In genomic region chr4:71913275-71913674, GRCh38 we compare ENCODE assay signal across 24 cellular contexts.
"Had no signal": no experiment of that assay in that cellular context is flagged by ENCODE, and none has a peak within 500 bp of the region (broad histone marks: within the 10 kb centered on the region; RNA-seq: fewer than 3 reads in every experiment).

No MANE protein-coding gene starts in this region.

- H3K27me3 ChIP-seq: stomach, suprapubic skin, testis, thyroid gland, tibial artery, tibial nerve, transverse colon, upper lobe of left lung, upper lobe of right lung, uterus, vagina had no signal

- H3K9me3 ChIP-seq: stomach, suprapubic skin, testis, thoracic aorta, thyroid gland, tibial artery, transverse colon, upper lobe of left lung, upper lobe of right lung, uterus, vagina had no signal

- H3K27ac ChIP-seq: stomach, suprapubic skin, testis, thoracic aorta, thyroid gland, tibial artery, tibial nerve, transverse colon, upper lobe of left lung, upper lobe of right lung, uterus, vagina had no signal

- DNase-seq: stimulated activated CD4-positive, alpha-beta T cell treated with anti-CD3 and anti-CD28 coated beads, Interleukin-2, amount 100 ng/mL, for 48 hours; stimulated activated CD4-positive, alpha-beta T cell treated with anti-CD3 and anti-CD28 coated beads, Interleukin-4, amount 100 ng/mL, for 1 hour; stimulated activated CD4-positive, alpha-beta T cell treated with anti-CD3 and anti-CD28 coated beads, Interleukin-4, amount 100 ng/mL, for 24 hours; stimulated activated CD4-positive, alpha-beta T cell treated with anti-CD3 and anti-CD28 coated beads, Interleukin-4, amount 100 ng/mL, for 4 hours; stimulated activated CD8-positive, alpha-beta memory T cell treated with anti-CD3 and anti-CD28 coated beads, Interleukin-4, amount 100 ng/mL, for 48 hours; stimulated activated naive B cell treated with anti-CD40 and anti-IgM and Interleukin-4, amounts not matched to agents 10 μg/mL and 1 μg/mL and 100 μg/mL, for 72 hours; stimulated activated naive CD4-positive, alpha-beta T cell; stimulated activated naive CD4-positive, alpha-beta T cell treated with Interleukin-2 at 50 U/mL for 16 hours; stimulated activated naive CD8-positive, alpha-beta T cell treated with anti-CD3 and anti-CD28 coated beads, Interleukin-15, amount 100 ng/mL, for 72 hours; stimulated activated naive CD8-positive, alpha-beta T cell treated with anti-CD3 and anti-CD28 coated beads, Interleukin-15, Interleukin-2, amounts not matched to agents 100 U/mL and 50 U/mL, for 24 hours; stomach; substantia nigra; testis; thyroid gland; tibial artery; transverse colon; trophoblast cell; upper lobe of left lung; upper lobe of right lung; uterus had no signal

- H3K4me3 ChIP-seq: stomach, suprapubic skin, testis, thoracic aorta, thyroid gland, tibial artery, tibial nerve, transverse colon, upper lobe of left lung, upper lobe of right lung, uterus, vagina had no signal

- H3K36me3 ChIP-seq: stomach, suprapubic skin, thoracic aorta, thyroid gland, tibial artery, tibial nerve, transverse colon, upper lobe of left lung, upper lobe of right lung, uterus, vagina had no signal
